3 cellular contexts compared by ENCODE assay signal in genomic region chr10:63470928-63471327, GRCh38.
A peak's percentile ranks its signal among the peaks of the same experiment; 100 is the strongest.
TF ChIP-seq lines count a peak whose summit lies in the region.

No MANE protein-coding gene starts in this region.

TF ChIP-seq in HepG2, 621 proteins besides CTCF, POLR2A, EP300 and RAD21:
- TF ChIP-seq MIXL1 (CRISPR knock-in tag; IDR thresholded peaks at IDR 0.05) (no peak), MAFK (conservative IDR thresholded peaks at IDR 0.05 in 1 of 2, IDR thresholded peaks at IDR 0.05 in 1 of 2; ENCODE audit: low read length in 2 of 2) (peak; percentile 34 to 49; a peak in 3 of 4 replicates)
- TF ChIP-seq, protein P1, sequence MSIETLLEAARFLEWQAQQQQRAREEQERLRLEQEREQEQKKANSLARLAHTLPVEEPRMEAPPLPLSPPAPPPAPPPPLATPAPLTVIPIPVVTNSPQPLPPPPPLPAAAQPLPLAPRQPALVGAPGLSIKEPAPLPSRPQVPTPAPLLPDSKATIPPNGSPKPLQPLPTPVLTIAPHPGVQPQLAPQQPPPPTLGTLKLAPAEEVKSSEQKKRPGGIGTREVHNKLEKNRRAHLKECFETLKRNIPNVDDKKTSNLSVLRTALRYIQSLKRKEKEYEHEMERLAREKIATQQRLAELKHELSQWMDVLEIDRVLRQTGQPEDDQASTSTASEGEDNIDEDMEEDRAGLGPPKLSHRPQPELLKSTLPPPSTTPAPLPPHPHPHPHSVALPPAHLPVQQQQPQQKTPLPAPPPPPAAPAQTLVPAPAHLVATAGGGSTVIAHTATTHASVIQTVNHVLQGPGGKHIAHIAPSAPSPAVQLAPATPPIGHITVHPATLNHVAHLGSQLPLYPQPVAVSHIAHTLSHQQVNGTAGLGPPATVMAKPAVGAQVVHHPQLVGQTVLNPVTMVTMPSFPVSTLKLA (IDR thresholded peaks at IDR 0.05) = no peak
TF ChIP-seq in HepG2: peak in this region for 1.

TF ChIP-seq in HEK293, 187 proteins besides CTCF, POLR2A, EP300 and RAD21:
- TF ChIP-seq ZNF548 (tag by site-specific recombination; IDR thresholded peaks at IDR 0.05) = no peak
- peak; percentile 36; the same call in 1 of the 2 replicates for TF ChIP-seq PRDM1 (tag by site-specific recombination; IDR thresholded peaks at IDR 0.05)
- TF ChIP-seq, protein P2, sequence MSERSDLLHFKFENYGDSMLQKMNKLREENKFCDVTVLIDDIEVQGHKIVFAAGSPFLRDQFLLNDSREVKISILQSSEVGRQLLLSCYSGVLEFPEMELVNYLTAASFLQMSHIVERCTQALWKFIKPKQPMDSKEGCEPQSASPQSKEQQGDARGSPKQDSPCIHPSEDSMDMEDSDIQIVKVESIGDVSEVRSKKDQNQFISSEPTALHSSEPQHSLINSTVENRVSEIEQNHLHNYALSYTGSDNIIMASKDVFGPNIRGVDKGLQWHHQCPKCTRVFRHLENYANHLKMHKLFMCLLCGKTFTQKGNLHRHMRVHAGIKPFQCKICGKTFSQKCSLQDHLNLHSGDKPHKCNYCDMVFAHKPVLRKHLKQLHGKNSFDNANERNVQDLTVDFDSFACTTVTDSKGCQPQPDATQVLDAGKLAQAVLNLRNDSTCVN (tag by site-specific recombination; optimal IDR thresholded peaks at IDR 0.05) = no peak
- TF ChIP-seq PRDM10 (tag by site-specific recombination; IDR thresholded peaks at IDR 0.05) = 0 out of 2 replicates have a peak, but pooled peaks have one; percentile 28

TF ChIP-seq in K562, 482 proteins besides CTCF, POLR2A, EP300 and RAD21:
- TF ChIP-seq POLR2B (IDR thresholded peaks at IDR 0.05; ENCODE audit: low read depth, partially characterized antibody) (no peak), SP1 (CRISPR knock-in tag; IDR thresholded peaks at IDR 0.05) (no peak), MAFF (IDR thresholded peaks at IDR 0.05; ENCODE audit: low read length) (0 out of 2 replicates have a peak, but pooled peaks have one; percentile 22), ZNF316 (IDR thresholded peaks at IDR 0.05) (peak; percentile 68), C11orf30 (IDR thresholded peaks at IDR 0.05; ENCODE audit: low read depth) (peak; percentile 59), ARID2 (IDR thresholded peaks at IDR 0.05) (no peak), ZNF699 (CRISPR knock-in tag; IDR thresholded peaks at IDR 0.05; ENCODE audit: insufficient replicate concordance) (no peak), MAFG (tag; conservative IDR thresholded peaks at IDR 0.05) (0 out of 2 replicates have a peak, but pooled peaks have one; percentile 36)
